Comparison of ENCODE assay signal across 18 cellular contexts in genomic region chr2:240107386-240107785, GRCh38. TPM values are rescaled to one million over a fixed set of nuclear protein-coding genes. Genes with fewer than 3 reads are reported as not detected.
DNase-seq lines count a peak whose midpoint lies in the region; ATAC-seq and TF ChIP-seq lines count a peak whose summit lies in the region.
"Had no signal": no experiment of that assay in that cellular context is flagged by ENCODE, and none has a peak within 500 bp of the region (broad histone marks: within the 10 kb centered on the region; RNA-seq: fewer than 3 reads in every experiment).

No MANE protein-coding gene starts in this region.

- H3K4me3 ChIP-seq in esophagus muscularis mucosa (no peak overlapping the region), right lobe of liver (no peak overlapping the region)
- H3K4me3 ChIP-seq: BLaER1 treated with 17β-estradiol and CSF1 and Interleukin-3, amounts not matched to agents 10 nM and 100 nM; GM12878 had no signal

- H3K4me3 Mint-ChIP-seq in activated CD4-positive, alpha-beta memory T cell treated with anti-CD3 and anti-CD28 coated beads, Interleukin-2, amount 10 ng/mL, durations not matched to agents 7 days and 5 days = no peak overlapping the region
- H3K4me3 Mint-ChIP-seq in activated CD4-positive, alpha-beta memory T cell treated with anti-CD3 and anti-CD28 coated beads for 36 hours = no peak overlapping the region
- no peak overlapping the region for H3K4me3 Mint-ChIP-seq in neural crest cell
- H3K4me3 Mint-ChIP-seq: HFFc6 had no signal

- H3K4me1 Mint-ChIP-seq in activated CD4-positive, alpha-beta memory T cell treated with anti-CD3 and anti-CD28 coated beads, Interleukin-2, amount 10 ng/mL, durations not matched to agents 7 days and 5 days = no peaks in the 10 kb centered on the region
- H3K4me1 Mint-ChIP-seq in activated CD4-positive, alpha-beta memory T cell treated with anti-CD3 and anti-CD28 coated beads for 36 hours (ENCODE audit: low read depth) = no peaks in the 10 kb centered on the region
- H3K4me1 Mint-ChIP-seq in neural crest cell = no peaks in the 10 kb centered on the region

- DNase-seq in activated CD4-positive, alpha-beta memory T cell treated with anti-CD3 and anti-CD28 coated beads, Interleukin-2, amount 10 ng/mL, durations not matched to agents 7 days and 5 days = no peak
- no peak for DNase-seq in activated CD4-positive, alpha-beta memory T cell treated with anti-CD3 and anti-CD28 coated beads for 36 hours
- peak; percentile 90 for DNase-seq in esophagus muscularis mucosa (ENCODE audit: extremely low spot score)
- no peak for DNase-seq in neural crest cell (ENCODE audit: low read depth, low spot score)
- no peak for DNase-seq in right lobe of liver
- DNase-seq: CD4-positive, CD25-positive, alpha-beta regulatory T cell; DMS 273 treated with DMSO at 0.1 percent for 48 hours; GOT3; HCEC 1CT; HFFc6 had no signal

- no peaks in the 10 kb centered on the region for H3K9me3 ChIP-seq in esophagus muscularis mucosa
- no peaks in the 10 kb centered on the region for H3K9me3 ChIP-seq in right lobe of liver
- H3K9me3 ChIP-seq: BLaER1 treated with 17β-estradiol and CSF1 and Interleukin-3, amounts not matched to agents 10 nM and 100 nM had no signal

- H3K36me3 Mint-ChIP-seq in activated CD4-positive, alpha-beta memory T cell treated with anti-CD3 and anti-CD28 coated beads, Interleukin-2, amount 10 ng/mL, durations not matched to agents 7 days and 5 days (ENCODE audit: low read depth) = no peaks in the 10 kb centered on the region
- no peaks in the 10 kb centered on the region for H3K36me3 Mint-ChIP-seq in activated CD4-positive, alpha-beta memory T cell treated with anti-CD3 and anti-CD28 coated beads for 36 hours
- no peaks in the 10 kb centered on the region for H3K36me3 Mint-ChIP-seq in neural crest cell (ENCODE audit: low read depth)
- H3K36me3 Mint-ChIP-seq: CD4-positive, CD25-positive, alpha-beta regulatory T cell had no signal

- TF ChIP-seq EP300 in esophagus muscularis mucosa (IDR thresholded peaks at IDR 0.05) = no peak

- H3K36me3 ChIP-seq in esophagus muscularis mucosa (no peaks in the 10 kb centered on the region), right lobe of liver (no peaks in the 10 kb centered on the region)
- H3K36me3 ChIP-seq: BLaER1 treated with 17β-estradiol and CSF1 and Interleukin-3, amounts not matched to agents 10 nM and 100 nM had no signal

- ATAC-seq in GM18858 (IDR thresholded peaks at IDR 0.05; ENCODE audit: unreplicated experiment) (no peak), esophagus mucosa (no peak), right lobe of liver (no peak)
- no peak for ATAC-seq in activated CD4-positive, CD25-positive, alpha-beta regulatory T cell treated with anti-CD3 and anti-CD28 coated beads, Interleukin-2, amount 50 U/mL, for 24 hours
- ATAC-seq: GM12878, HepG2 had no signal

- no peak for TF ChIP-seq POLR2A in esophagus muscularis mucosa (IDR thresholded peaks at IDR 0.05; ENCODE audit: low read depth)
- TF ChIP-seq POLR2A in right lobe of liver (IDR thresholded peaks at IDR 0.05) = no peak

- CTCF ChIA-PET in activated CD4-positive, alpha-beta memory T cell treated with anti-CD3 and anti-CD28 coated beads, Interleukin-2, amount 10 ng/mL, durations not matched to agents 7 days and 5 days (lab: Charles Lee) = no interaction called here
- CTCF ChIA-PET in activated CD4-positive, alpha-beta memory T cell treated with anti-CD3 and anti-CD28 coated beads for 36 hours (lab: Charles Lee) = no interaction called here

- H3K4me1 ChIP-seq in esophagus muscularis mucosa (no peaks in the 10 kb centered on the region), right lobe of liver (no peaks in the 10 kb centered on the region)

- POLR2A ChIA-PET in activated CD4-positive, alpha-beta memory T cell treated with anti-CD3 and anti-CD28 coated beads, Interleukin-2, amount 10 ng/mL, durations not matched to agents 7 days and 5 days (lab: Charles Lee) = no interaction called here
- POLR2A ChIA-PET in activated CD4-positive, alpha-beta memory T cell treated with anti-CD3 and anti-CD28 coated beads for 36 hours (lab: Charles Lee) = no interaction called here

- H3K27me3 ChIP-seq in esophagus muscularis mucosa = peaks cover 0 to 58% (median 0%) of the 10 kb centered on the region in 4 donors
- H3K27me3 ChIP-seq in right lobe of liver = no peaks in the 10 kb centered on the region
- H3K27me3 ChIP-seq: BLaER1 treated with 17β-estradiol and CSF1 and Interleukin-3, amounts not matched to agents 10 nM and 100 nM had no signal

- no peaks in the 10 kb centered on the region for H3K9me3 Mint-ChIP-seq in activated CD4-positive, alpha-beta memory T cell treated with anti-CD3 and anti-CD28 coated beads, Interleukin-2, amount 10 ng/mL, durations not matched to agents 7 days and 5 days
- no peaks in the 10 kb centered on the region for H3K9me3 Mint-ChIP-seq in activated CD4-positive, alpha-beta memory T cell treated with anti-CD3 and anti-CD28 coated beads for 36 hours
- H3K9me3 Mint-ChIP-seq in neural crest cell = no peaks in the 10 kb centered on the region
- H3K9me3 Mint-ChIP-seq: HFFc6 had no signal

- no peak overlapping the region for H3K27ac ChIP-seq in esophagus muscularis mucosa (replicated peaks in 1 of 4)
- no peak overlapping the region for H3K27ac ChIP-seq in right lobe of liver
- H3K27ac ChIP-seq: 22Rv1; BLaER1 treated with 17β-estradiol and CSF1 and Interleukin-3, amounts not matched to agents 10 nM and 100 nM had no signal

- H3K27me3 Mint-ChIP-seq in activated CD4-positive, alpha-beta memory T cell treated with anti-CD3 and anti-CD28 coated beads, Interleukin-2, amount 10 ng/mL, durations not matched to agents 7 days and 5 days = peaks cover 6% of the 10 kb centered on the region
- H3K27me3 Mint-ChIP-seq in activated CD4-positive, alpha-beta memory T cell treated with anti-CD3 and anti-CD28 coated beads for 36 hours = peaks cover 23% of the 10 kb centered on the region
- H3K27me3 Mint-ChIP-seq in neural crest cell (ENCODE audit: low read depth) = peaks cover 41% of the 10 kb centered on the region

- peak overlapping the region; percentile 19 for H3K27ac Mint-ChIP-seq in activated CD4-positive, alpha-beta memory T cell treated with anti-CD3 and anti-CD28 coated beads, Interleukin-2, amount 10 ng/mL, durations not matched to agents 7 days and 5 days
- H3K27ac Mint-ChIP-seq in activated CD4-positive, alpha-beta memory T cell treated with anti-CD3 and anti-CD28 coated beads for 36 hours = no peak overlapping the region
- H3K27ac Mint-ChIP-seq in neural crest cell (ENCODE audit: unreplicated experiment) = peak overlapping the region; percentile 19
- H3K27ac Mint-ChIP-seq: CD4-positive, CD25-positive, alpha-beta regulatory T cell; HFFc6 had no signal

- intact Hi-C loops in activated CD4-positive, alpha-beta memory T cell treated with anti-CD3 and anti-CD28 coated beads for 36 hours (cut with micrococcal nuclease) = no loop called here
- intact Hi-C loops in esophagus muscularis mucosa (cut with DNase I) = no loop called here
- intact Hi-C loops in right lobe of liver (cut with DNase I) = no loop called here

- WGBS in esophagus muscularis mucosa = 76% methylated on average over 7 of the region's 7 CpGs
- 51% methylated on average over 4 of the region's 7 CpGs for WGBS in right lobe of liver (ENCODE audit: insufficient coverage, low coverage, low lambda C conversion rate, missing lambda C conversion rate)

- TF ChIP-seq CTCF in esophagus muscularis mucosa (IDR thresholded peaks at IDR 0.05) (no peak), neural crest cell (conservative IDR thresholded peaks at IDR 0.05) (no peak), right lobe of liver (IDR thresholded peaks at IDR 0.05) (no peak)

RNA-seq across cellular contexts. Expression of gene COPS9, which starts 28.7 kb away (rescaled TPM):
- 10 to 100 TPM; 95.5 to 96.2 TPM for total RNA-seq in activated CD4-positive, alpha-beta memory T cell treated with anti-CD3 and anti-CD28 coated beads, Interleukin-2, amount 10 ng/mL, durations not matched to agents 7 days and 5 days
- total RNA-seq in activated CD4-positive, alpha-beta memory T cell treated with anti-CD3 and anti-CD28 coated beads for 36 hours = 10 to 100 TPM; 85.2 to 99.9 TPM
- total RNA-seq in esophagus muscularis mucosa (100 to 1,000 TPM; 179 to 254 (median 197) TPM), neural crest cell (138 and 143 TPM in 2 replicates), esophagus mucosa (132 TPM), right lobe of liver (10 to 100 TPM; 33.1 to 66.1 (median 45.8) TPM)

RNA-seq across cellular contexts. Expression of gene OTOS, which starts 33.1 kb away (rescaled TPM):
- not detected for total RNA-seq in activated CD4-positive, alpha-beta memory T cell treated with anti-CD3 and anti-CD28 coated beads, Interleukin-2, amount 10 ng/mL, durations not matched to agents 7 days and 5 days
- not detected for total RNA-seq in activated CD4-positive, alpha-beta memory T cell treated with anti-CD3 and anti-CD28 coated beads for 36 hours
- total RNA-seq in esophagus muscularis mucosa (not detected), neural crest cell (not detected in 2 replicates), esophagus mucosa (not detected), right lobe of liver (not detected)
- total RNA-seq: CD4-positive, CD25-positive, alpha-beta regulatory T cell; GM12878; HepG2 had no signal

RNA-seq across cellular contexts. Expression of gene OR6B3, which starts 54.1 kb away (rescaled TPM):
- total RNA-seq in activated CD4-positive, alpha-beta memory T cell treated with anti-CD3 and anti-CD28 coated beads, Interleukin-2, amount 10 ng/mL, durations not matched to agents 7 days and 5 days = not detected
- not detected for total RNA-seq in activated CD4-positive, alpha-beta memory T cell treated with anti-CD3 and anti-CD28 coated beads for 36 hours
- not detected for total RNA-seq in esophagus muscularis mucosa
- not detected in 2 replicates for total RNA-seq in neural crest cell
- total RNA-seq in esophagus mucosa = not detected
- total RNA-seq in right lobe of liver = not detected
- total RNA-seq: CD4-positive, CD25-positive, alpha-beta regulatory T cell; Daoy; GM12878; HepG2; HFFc6 had no signal
